Comparison of ENCODE assay signal across 18 cellular contexts in the genomic region with DNA sequence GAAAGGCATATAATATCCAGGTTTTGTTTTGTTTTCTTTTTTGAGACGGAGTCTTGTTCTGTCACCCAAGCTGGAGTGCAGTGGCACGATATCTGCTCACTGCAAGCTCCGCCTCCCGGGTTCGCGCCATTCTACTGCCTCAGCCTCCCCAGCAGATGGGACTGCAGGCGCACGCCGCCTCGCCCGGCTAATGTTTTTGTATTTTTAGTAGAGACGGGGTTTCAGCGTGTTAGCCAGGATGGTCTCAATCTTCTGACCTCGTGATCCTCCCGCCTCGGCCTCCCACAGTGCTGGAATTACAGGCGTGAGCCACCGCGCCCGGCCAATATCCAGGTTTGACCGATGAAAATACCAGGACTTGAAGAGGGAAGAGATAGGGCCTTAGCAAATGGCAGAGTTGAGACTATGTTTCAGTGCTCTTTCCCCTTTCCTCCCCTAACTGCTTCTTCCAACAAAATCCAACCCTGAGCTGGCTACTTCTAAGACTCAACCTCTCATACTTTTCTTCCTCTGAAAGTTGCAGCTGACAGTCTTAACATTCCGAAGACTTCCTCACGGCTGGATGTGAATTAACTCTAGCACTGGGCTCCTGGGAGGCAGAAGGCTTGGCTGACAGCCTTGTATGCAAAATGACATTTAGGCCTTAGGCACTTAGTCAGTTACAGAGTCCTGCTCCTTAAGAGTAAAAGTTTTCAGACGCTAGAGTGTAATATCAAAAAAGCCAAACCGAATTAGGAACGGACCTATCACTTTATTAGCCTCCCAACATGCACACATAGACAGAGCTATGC. TPM values are rescaled to one million over a fixed set of nuclear protein-coding genes. Genes with fewer than 3 reads are reported as not detected.
DNase-seq lines count a peak whose midpoint lies in the region; ATAC-seq and TF ChIP-seq lines count a peak whose summit lies in the region.
"Had no signal": no experiment of that assay in that cellular context is flagged by ENCODE, and none has a peak within 500 bp of the region (broad histone marks: within the 10 kb centered on the region; RNA-seq: fewer than 3 reads in every experiment).

No MANE protein-coding gene starts in this region.

- no peaks in the 10 kb centered on the region for H3K36me3 Mint-ChIP-seq in GM23338 (ENCODE audit: low read depth)
- H3K36me3 Mint-ChIP-seq in stimulated activated naive B cell treated with anti-CD40 and anti-IgM and Interleukin-4, amounts not matched to agents 10 μg/mL and 1 μg/mL and 100 μg/mL, for 72 hours: peaks cover 8 to 9% of the 10 kb centered on the region in 2 donors

- 91% methylated on average over 26 of the region's 26 CpGs for WGBS in hepatocyte (ENCODE audit: low lambda C conversion rate, missing lambda C conversion rate)
- 88% methylated on average over 26 of the region's 26 CpGs for WGBS in smooth muscle cell (ENCODE audit: low lambda C conversion rate)

- H3K4me1 ChIP-seq in GM23338 (ENCODE audit: insufficient read depth) (no peaks in the 10 kb centered on the region), hepatocyte (ENCODE audit: insufficient read depth) (peaks cover 4% of the 10 kb centered on the region), smooth muscle cell (ENCODE audit: low read depth) (no peaks in the 10 kb centered on the region)
- H3K4me1 ChIP-seq: colonic mucosa, testis had no signal

- H3K36me3 ChIP-seq in GM23338 (ENCODE audit: insufficient read depth) (no peaks in the 10 kb centered on the region), hepatocyte (replicated peaks; ENCODE audit: insufficient read depth, low read depth) (no peaks in the 10 kb centered on the region), smooth muscle cell (ENCODE audit: low read depth) (no peaks in the 10 kb centered on the region)
- H3K36me3 ChIP-seq: BLaER1, colonic mucosa had no signal

- H3K4me2 ChIP-seq in GM23338: no peak overlapping the region
- H3K4me2 ChIP-seq in hepatocyte: no peak overlapping the region
- H3K4me2 ChIP-seq in smooth muscle cell: no peak overlapping the region
- H3K4me2 ChIP-seq: BLaER1 had no signal

- no peak overlapping the region for H3K9ac ChIP-seq in smooth muscle cell (ENCODE audit: low read depth)
- H3K9ac ChIP-seq: BLaER1 had no signal

- DNase-seq in GM23338 (ENCODE audit: low spot score) (no peak), astrocyte of the spinal cord (ENCODE audit: low read depth, low spot score) (peak; percentile 49), hepatocyte (ENCODE audit: low spot score) (no peak), smooth muscle cell (lab: John Stamatoyannopoulos, UW; ENCODE audit: unreplicated experiment) (no peak), NCI-H748 (lab: John Stamatoyannopoulos, UW; ENCODE audit: unreplicated experiment) (no peak), C1 segment of cervical spinal cord (lab: John Stamatoyannopoulos, UW) (no peak)
- DNase-seq in stimulated activated naive B cell treated with anti-CD40 and anti-IgM and Interleukin-4, amounts not matched to agents 10 μg/mL and 1 μg/mL and 100 μg/mL, for 72 hours: no peak
- DNase-seq in stimulated activated CD4-positive, alpha-beta T cell treated with anti-CD3 and anti-CD28 coated beads, Interleukin-15, amount 100 ng/mL, for 24 hours: no peak
- DNase-seq: activated CD4-positive, CD25-positive, alpha-beta regulatory T cell treated with anti-CD3 and anti-CD28 coated beads, Interleukin-2, amount 50 U/mL, for 72 hours; activated T-cell treated with anti-CD3 and anti-CD28 coated beads for 4 hours; colonic mucosa; DND-41; Karpas-422; mammary epithelial cell; NCI-H146; nucleus accumbens; testis had no signal

- no peaks in the 10 kb centered on the region for H3K79me2 ChIP-seq in GM23338 (replicated peaks; ENCODE audit: insufficient read depth)
- H3K79me2 ChIP-seq in hepatocyte: no peaks in the 10 kb centered on the region
- H3K79me2 ChIP-seq in smooth muscle cell (ENCODE audit: low read depth): no peaks in the 10 kb centered on the region

- H3K9me3 ChIP-seq in hepatocyte (ENCODE audit: low read depth): no peaks in the 10 kb centered on the region
- H3K9me3 ChIP-seq in smooth muscle cell (replicated peaks; ENCODE audit: low read depth): no peaks in the 10 kb centered on the region
- H3K9me3 ChIP-seq: BLaER1, colonic mucosa, testis had no signal

- H3K9me2 ChIP-seq in GM23338 (ENCODE audit: insufficient read depth) (no peaks in the 10 kb centered on the region), hepatocyte (replicated peaks; ENCODE audit: insufficient read depth) (no peaks in the 10 kb centered on the region)

- in situ Hi-C loops in astrocyte of the spinal cord (cut with HindIII; ENCODE audit: low sequenced_read_pairs): no loop called here

- H3K27me3 ChIP-seq in GM23338 (ENCODE audit: insufficient read depth) (no peaks in the 10 kb centered on the region), hepatocyte (no peaks in the 10 kb centered on the region), smooth muscle cell (ENCODE audit: low read depth) (no peaks in the 10 kb centered on the region)
- H3K27me3 ChIP-seq: BLaER1, colonic mucosa, testis had no signal

- H4K20me1 ChIP-seq in GM23338 (replicated peaks; ENCODE audit: insufficient read depth) (no peaks in the 10 kb centered on the region), hepatocyte (ENCODE audit: insufficient read depth, poor library complexity, severe bottlenecking) (no peaks in the 10 kb centered on the region), smooth muscle cell (ENCODE audit: low read depth) (no peaks in the 10 kb centered on the region)
- H4K20me1 ChIP-seq: BLaER1 had no signal

- H3K4me1 Mint-ChIP-seq in GM23338: peaks cover 5% of the 10 kb centered on the region; the same call in 2 of the 3 replicates
- peaks cover 8 to 14% of the 10 kb centered on the region in 2 donors for H3K4me1 Mint-ChIP-seq in stimulated activated naive B cell treated with anti-CD40 and anti-IgM and Interleukin-4, amounts not matched to agents 10 μg/mL and 1 μg/mL and 100 μg/mL, for 72 hours

- no peaks in the 10 kb centered on the region for H3K9me3 Mint-ChIP-seq in GM23338
- no peaks in the 10 kb centered on the region for H3K9me3 Mint-ChIP-seq in stimulated activated naive B cell treated with anti-CD40 and anti-IgM and Interleukin-4, amounts not matched to agents 10 μg/mL and 1 μg/mL and 100 μg/mL, for 72 hours

- no peak overlapping the region for H3K27ac Mint-ChIP-seq in GM23338
- no peak overlapping the region for H3K27ac Mint-ChIP-seq in stimulated activated naive B cell treated with anti-CD40 and anti-IgM and Interleukin-4, amounts not matched to agents 10 μg/mL and 1 μg/mL and 100 μg/mL, for 72 hours

- no peak overlapping the region for H3K4me3 Mint-ChIP-seq in GM23338
- no peak overlapping the region for H3K4me3 Mint-ChIP-seq in stimulated activated naive B cell treated with anti-CD40 and anti-IgM and Interleukin-4, amounts not matched to agents 10 μg/mL and 1 μg/mL and 100 μg/mL, for 72 hours

- no peaks in the 10 kb centered on the region for H3K27me3 Mint-ChIP-seq in GM23338 (ENCODE audit: insufficient read depth, low read depth, poor library complexity)
- no peaks in the 10 kb centered on the region for H3K27me3 Mint-ChIP-seq in stimulated activated naive B cell treated with anti-CD40 and anti-IgM and Interleukin-4, amounts not matched to agents 10 μg/mL and 1 μg/mL and 100 μg/mL, for 72 hours

- ATAC-seq in GM23338: peak; percentile 38; the same call in 1 of the 3 replicates
- no peak for ATAC-seq in stimulated activated naive B cell treated with anti-CD40 and anti-IgM and Interleukin-4, amounts not matched to agents 10 μg/mL and 1 μg/mL and 100 μg/mL, for 72 hours (replicated peaks)

- H3K4me3 ChIP-seq in GM23338 (no peak overlapping the region), astrocyte of the spinal cord (ENCODE audit: low read depth, low read length) (no peak overlapping the region), hepatocyte (no peak overlapping the region), smooth muscle cell (no peak overlapping the region)
- H3K4me3 ChIP-seq: BLaER1, colonic mucosa had no signal

- H3K27ac ChIP-seq in GM23338 (ENCODE audit: low read depth): no peak overlapping the region
- H3K27ac ChIP-seq in hepatocyte: peak overlapping the region; percentile 33
- peak overlapping the region; percentile 59 for H3K27ac ChIP-seq in smooth muscle cell (ENCODE audit: low read depth)
- H3K27ac ChIP-seq: BLaER1, colonic mucosa, testis had no signal

- H2AFZ ChIP-seq in GM23338 (no peak overlapping the region), hepatocyte (no peak overlapping the region), smooth muscle cell (ENCODE audit: low read depth) (no peak overlapping the region)

- TF ChIP-seq CTCF in GM23338 (conservative IDR thresholded peaks at IDR 0.05; ENCODE audit: low read depth in 2 of 2) (no peak), astrocyte of the spinal cord (IDR thresholded peaks at IDR 0.05; ENCODE audit: low read depth, low read length) (no peak), hepatocyte (IDR thresholded peaks at IDR 0.05; ENCODE audit: poor library complexity) (no peak), smooth muscle cell (IDR thresholded peaks at IDR 0.05; ENCODE audit: borderline replicate concordance, insufficient read depth, poor library complexity, severe bottlenecking) (no peak)

- 0 out of 2 replicates have a peak, but pooled peaks cover 3% of the 10 kb centered on the region for H3F3A ChIP-seq in GM23338 (replicated peaks; ENCODE audit: low read depth)
- peaks cover 8% of the 10 kb centered on the region for H3F3A ChIP-seq in smooth muscle cell (ENCODE audit: low read depth)

TF ChIP-seq in GM23338, 12 proteins besides CTCF, POLR2A, EP300 and RAD21 (continues in another document):
- TF ChIP-seq STAT1 (IDR thresholded peaks at IDR 0.05; ENCODE audit: unreplicated experiment): no peak
- no peak for TF ChIP-seq NANOG (IDR thresholded peaks at IDR 0.05; ENCODE audit: borderline replicate concordance)

RNA-seq across cellular contexts. Expression of gene ANXA2, which starts 15.2 kb away (rescaled TPM):
- 202 and 203 TPM in 2 replicates for total RNA-seq in GM23338 (2014; rRNA removed; shearing (Covaris generic))
- polyA plus RNA-seq in GM23338 (2016; fragmentation: Nextera tagmentation; extraction: Ambion mirVana) (207 and 225 TPM in 2 replicates), hepatocyte (1,699 and 1,702 TPM in 2 replicates), smooth muscle cell (2,665 and 3,194 TPM in 2 replicates)
- total RNA-seq in hepatocyte (1,102 and 1,220 TPM in 2 replicates), smooth muscle cell (2,380 and 2,477 TPM in 2 replicates)
